Comparison of ENCODE assay signal across 21 cellular contexts in the genomic region with DNA sequence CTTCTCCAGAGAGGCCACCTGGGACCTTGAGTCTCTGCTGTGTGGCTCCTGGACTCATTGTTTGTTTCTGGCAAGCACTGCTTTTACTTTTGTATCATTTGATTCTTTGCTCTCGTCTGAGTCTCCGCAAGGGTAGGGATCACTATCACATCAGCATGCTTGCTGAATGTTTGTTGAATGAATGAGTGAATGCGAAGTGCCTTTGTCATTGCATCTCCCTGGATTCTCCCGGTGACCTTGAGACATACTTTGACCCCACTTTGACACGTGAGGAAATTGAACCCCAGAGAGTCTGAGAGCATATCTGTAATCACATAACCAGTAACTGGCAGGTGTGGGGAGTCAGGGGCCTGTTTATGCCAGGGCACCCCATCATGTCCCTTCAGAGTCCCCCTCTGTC.
DNase-seq lines count a peak whose midpoint lies in the region; ATAC-seq, FAIRE-seq and TF ChIP-seq lines count a peak whose summit lies in the region.
"Had no signal": no experiment of that assay in that cellular context is flagged by ENCODE, and none has a peak within 500 bp of the region (broad histone marks: within the 10 kb centered on the region; RNA-seq: fewer than 3 reads in every experiment).

No MANE protein-coding gene starts in this region.

- peaks cover 5% of the 10 kb centered on the region for H3K36me3 Mint-ChIP-seq in astrocyte (ENCODE audit: low read depth, unreplicated experiment)

- H3K9me3 ChIP-seq in heart right ventricle (no peaks in the 10 kb centered on the region), astrocyte (ENCODE audit: insufficient read depth, low read depth, low read length) (no peaks in the 10 kb centered on the region), muscle layer of colon (ENCODE audit: low read length) (no peaks in the 10 kb centered on the region), transverse colon (no peaks in the 10 kb centered on the region)
- H3K9me3 ChIP-seq: gastrocnemius medialis had no signal

- H4K20me1 ChIP-seq in astrocyte (ENCODE audit: insufficient read depth, low read length), result peaks cover 58% of the 10 kb centered on the region

- H3K79me2 ChIP-seq in astrocyte (ENCODE audit: insufficient read depth, low read length), result peaks cover 95% of the 10 kb centered on the region

- WGBS in heart right ventricle, 2 donors, result 52 to 61% methylated on average over 5 of the region's 5 CpGs
- WGBS in transverse colon (ENCODE audit: low coverage in 1 of 2), 2 donors, result 65 to 66% methylated on average over 4 to 5 of the region's 5 CpGs

- DNase-seq in heart right ventricle, result no peak
- no peak for DNase-seq in cardiac septum (ENCODE audit: low spot score)
- DNase-seq in astrocyte (ENCODE audit: low read depth), result no peak
- DNase-seq in transverse colon, result no peak
- no peak for DNase-seq in NCI-H2107 (lab: John Stamatoyannopoulos, UW)
- no peak for DNase-seq in stimulated activated CD4-positive, alpha-beta T cell treated with anti-CD3 and anti-CD28 coated beads, Interleukin-2, amount 100 ng/mL, for 48 hours
- DNase-seq: activated CD4-positive, alpha-beta T cell treated with anti-CD3 and anti-CD28 coated beads for 4 hours; activated effector memory CD4-positive, alpha-beta T cell treated with Interleukin-2 at 50 U/mL for 16 hours; CD4-positive, alpha-beta T cell; central memory CD4-positive, alpha-beta T cell; gastrocnemius medialis; GF-D8; NCI-H187 treated with DMSO at 0.1 percent for 48 hours; NCI-H345; NCI-H82; retina; SHP77 treated with DMSO at 0.1 percent for 48 hours; substantia nigra; T-helper 1 cell had no signal

- H3K9me3 Mint-ChIP-seq in astrocyte (ENCODE audit: unreplicated experiment), result no peaks in the 10 kb centered on the region
- H3K9me3 Mint-ChIP-seq: CD4-positive, alpha-beta T cell had no signal

- ATAC-seq in heart right ventricle (no peak), GM19397 (IDR thresholded peaks at IDR 0.05; ENCODE audit: unreplicated experiment) (no peak)
- ATAC-seq: gastrocnemius medialis had no signal

- intact Hi-C loops in heart right ventricle (cut with DNase I), result no loop called here
- intact Hi-C loops in cardiac septum (cut with DNase I), result no loop called here
- intact Hi-C loops in transverse colon (cut with DNase I; ENCODE audit: low total_unique reads), result no loop called here

- H3K4me3 ChIP-seq in heart right ventricle, result no peak overlapping the region
- no peak overlapping the region for H3K4me3 ChIP-seq in astrocyte (ENCODE audit: insufficient read depth, low read depth, low read length)
- no peak overlapping the region for H3K4me3 ChIP-seq in muscle layer of colon (ENCODE audit: low read depth in 1 of 2, low read length in 2 of 2)
- no peak overlapping the region for H3K4me3 ChIP-seq in transverse colon
- H3K4me3 ChIP-seq: gastrocnemius medialis had no signal

- H3K4me2 ChIP-seq in astrocyte (ENCODE audit: low read length), result no peak overlapping the region

- no peak for TF ChIP-seq POLR2A in transverse colon (IDR thresholded peaks at IDR 0.05)

- TF ChIP-seq EP300 in transverse colon (IDR thresholded peaks at IDR 0.05; ENCODE audit: low read depth), result no peak

- H3K27me3 ChIP-seq in heart right ventricle, result no peaks in the 10 kb centered on the region
- H3K27me3 ChIP-seq in astrocyte (ENCODE audit: insufficient read depth, low read length), result no peaks in the 10 kb centered on the region
- no peaks in the 10 kb centered on the region for H3K27me3 ChIP-seq in muscle layer of colon (ENCODE audit: control insufficient read depth in 1 of 2, insufficient read depth in 2 of 2, low read length in 2 of 2)
- no peaks in the 10 kb centered on the region for H3K27me3 ChIP-seq in transverse colon
- H3K27me3 ChIP-seq: gastrocnemius medialis had no signal

- TF ChIP-seq CTCF in heart right ventricle (IDR thresholded peaks at IDR 0.05) (no peak), astrocyte (IDR thresholded peaks at IDR 0.05; ENCODE audit: insufficient read depth, low read depth, low read length) (no peak), transverse colon (IDR thresholded peaks at IDR 0.05) (no peak)

- H3K27ac Mint-ChIP-seq in astrocyte (ENCODE audit: unreplicated experiment), result peak overlapping the region; percentile 83
- H3K27ac Mint-ChIP-seq: CD4-positive, alpha-beta T cell had no signal

- peaks cover 69 to 100% (median 94%) of the 10 kb centered on the region in 9 donors for H3K4me1 ChIP-seq in heart right ventricle
- peaks cover 54% of the 10 kb centered on the region for H3K4me1 ChIP-seq in astrocyte (ENCODE audit: insufficient read depth, low read length)
- peaks cover 90% of the 10 kb centered on the region for H3K4me1 ChIP-seq in muscle layer of colon (ENCODE audit: insufficient read depth, low read length)
- peaks cover 39 to 60% (median 51%) of the 10 kb centered on the region in 4 donors for H3K4me1 ChIP-seq in transverse colon

- H3K9ac ChIP-seq in astrocyte (ENCODE audit: low read length) (no peak overlapping the region), muscle layer of colon (ENCODE audit: low read length) (no peak overlapping the region)

- H3K27me3 Mint-ChIP-seq in astrocyte (ENCODE audit: low read depth, unreplicated experiment), result no peaks in the 10 kb centered on the region
- H3K27me3 Mint-ChIP-seq: CD4-positive, alpha-beta T cell had no signal

- peaks cover 46% of the 10 kb centered on the region for H3K4me1 Mint-ChIP-seq in astrocyte (ENCODE audit: low read depth, unreplicated experiment)

- no peak for FAIRE-seq in astrocyte (lab: Jason Lieb, UNC)

- H3K27ac ChIP-seq in heart right ventricle (peak overlapping the region in 8 of 10 donors; percentile 80 to 98 (median 93)), astrocyte (ENCODE audit: low read depth, low read length) (no peak overlapping the region), muscle layer of colon (ENCODE audit: low read depth, low read length) (peak overlapping the region; percentile 93), transverse colon (peak overlapping the region in 3 of 4 donors; percentile 75 to 85 (median 85))
- H3K27ac ChIP-seq: gastrocnemius medialis had no signal

- no peak overlapping the region for H2AFZ ChIP-seq in astrocyte (ENCODE audit: low read depth, low read length)

- in situ Hi-C loops in transverse colon (cut with MboI; ENCODE audit: low pct_ligation_motif_present in 1 of 4, low pct_unique_long_range_greater_than_20kb in 1 of 4, low sequenced_read_pairs in 3 of 4), result no loop called here

- H3K4me3 Mint-ChIP-seq in astrocyte (ENCODE audit: unreplicated experiment), result no peak overlapping the region
- H3K4me3 Mint-ChIP-seq: CD4-positive, alpha-beta T cell had no signal

- H3K36me3 ChIP-seq in heart right ventricle (peaks cover 0 to 40% (median 0%) of the 10 kb centered on the region in 9 donors), astrocyte (ENCODE audit: insufficient read depth, low read length) (peaks cover 5% of the 10 kb centered on the region), muscle layer of colon (ENCODE audit: insufficient read depth, low read length) (no peaks in the 10 kb centered on the region), transverse colon (no peaks in the 10 kb centered on the region)
- H3K36me3 ChIP-seq: gastrocnemius medialis had no signal
